ENCODE assay signal across 25 cellular contexts in genomic region chr20:50095476-50096078, GRCh38. TPM values are rescaled to one million over a fixed set of nuclear protein-coding genes. Genes with fewer than 3 reads are reported as not detected.
DNase-seq lines count a peak whose midpoint lies in the region; ATAC-seq, FAIRE-seq and TF ChIP-seq lines count a peak whose summit lies in the region.
"Had no signal": no experiment of that assay in that cellular context is flagged by ENCODE, and none has a peak within 500 bp of the region (broad histone marks: within the 10 kb centered on the region; RNA-seq: fewer than 3 reads in every experiment).

No MANE protein-coding gene starts in this region.

- intact Hi-C loops in CD8-positive, alpha-beta T cell (cut with DNase I, micrococcal nuclease), result no loop called here
- intact Hi-C loops in natural killer cell (cut with micrococcal nuclease), result no loop called here

- TF ChIP-seq CTCF in CD8-positive, alpha-beta T cell (IDR thresholded peaks at IDR 0.05), result no peak
- TF ChIP-seq CTCF in natural killer cell (IDR thresholded peaks at IDR 0.05) (no peak), chondrocyte (IDR thresholded peaks at IDR 0.05) (no peak)

- ATAC-seq in CD8-positive, alpha-beta T cell, result no peak
- no peak for ATAC-seq in natural killer cell
- no peak for ATAC-seq in HG03469 (IDR thresholded peaks at IDR 0.05; ENCODE audit: unreplicated experiment)
- ATAC-seq in GM19467 (IDR thresholded peaks at IDR 0.05; ENCODE audit: unreplicated experiment), result no peak
- ATAC-seq: stimulated activated memory B cell treated with anti-CD40 and anti-IgM and Interleukin-4, amounts not matched to agents 10 μg/mL and 1 μg/mL and 100 μg/mL, for 72 hours had no signal

- H3K27me3 ChIP-seq in CD8-positive, alpha-beta T cell (ENCODE audit: insufficient read depth, low read length), result no peaks in the 10 kb centered on the region
- no peaks in the 10 kb centered on the region for H3K27me3 ChIP-seq in esophagus (ENCODE audit: control insufficient read depth in 1 of 2, insufficient read depth in 2 of 2, low read length in 2 of 2)
- H3K27me3 ChIP-seq: Peyer's patch, sigmoid colon had no signal

- WGBS in esophagus, 2 donors, result 54 to 61% methylated on average over 4 of the region's 4 CpGs

- no peak overlapping the region for H3K4me3 ChIP-seq in CD8-positive, alpha-beta T cell (ENCODE audit: low read depth, low read length)
- no peak overlapping the region for H3K4me3 ChIP-seq in esophagus (ENCODE audit: low read depth in 1 of 2, low read length in 2 of 2)
- H3K4me3 ChIP-seq: Peyer's patch, sigmoid colon, thoracic aorta had no signal

- peak overlapping the region; percentile 32 for H3K27ac Mint-ChIP-seq in CD8-positive, alpha-beta T cell
- H3K27ac Mint-ChIP-seq in natural killer cell (peak overlapping the region; percentile 15 to 20), chondrocyte (ENCODE audit: unreplicated experiment) (no peak overlapping the region)
- H3K27ac Mint-ChIP-seq: activated CD4-positive, alpha-beta T cell treated with anti-CD3 and anti-CD28 coated beads, Interleukin-2, amount 10 ng/mL, durations not matched to agents 7 days and 5 days; stimulated activated memory B cell treated with anti-CD40 and anti-IgM and Interleukin-4, amounts not matched to agents 10 μg/mL and 1 μg/mL and 100 μg/mL, for 72 hours had no signal

- H3K36me3 Mint-ChIP-seq in CD8-positive, alpha-beta T cell, result peaks cover 60% of the 10 kb centered on the region
- H3K36me3 Mint-ChIP-seq in natural killer cell (peaks cover 16% of the 10 kb centered on the region), chondrocyte (ENCODE audit: low read depth) (peaks cover 21% of the 10 kb centered on the region)

- CTCF ChIA-PET in CD8-positive, alpha-beta T cell (lab: Charles Lee), result interaction anchor here (1.6 to 5.3 kb wide), 3 partner anchors 10 to 14 kb away, joined by 3 to 37 read pairs (median 9); no protein-coding TSS in a partner anchor

- peaks cover 14% of the 10 kb centered on the region for H3K36me3 ChIP-seq in CD8-positive, alpha-beta T cell (ENCODE audit: insufficient read depth, low read length)
- H3K36me3 ChIP-seq in esophagus (ENCODE audit: control insufficient read depth in 2 of 2, insufficient read depth in 2 of 2, low read length in 1 of 2), result peaks cover 0 to 14% of the 10 kb centered on the region in 2 donors

- H3K27me3 Mint-ChIP-seq in CD8-positive, alpha-beta T cell (ENCODE audit: low read depth), result no peaks in the 10 kb centered on the region
- H3K27me3 Mint-ChIP-seq in natural killer cell (ENCODE audit: low read depth in 2 of 2) (no peaks in the 10 kb centered on the region), chondrocyte (ENCODE audit: low read depth) (no peaks in the 10 kb centered on the region)
- H3K27me3 Mint-ChIP-seq: activated CD4-positive, alpha-beta T cell treated with anti-CD3 and anti-CD28 coated beads, Interleukin-2, amount 10 ng/mL, durations not matched to agents 7 days and 5 days; stimulated activated memory B cell treated with anti-CD40 and anti-IgM and Interleukin-4, amounts not matched to agents 10 μg/mL and 1 μg/mL and 100 μg/mL, for 72 hours had no signal

- no peak overlapping the region for H3K4me3 Mint-ChIP-seq in CD8-positive, alpha-beta T cell
- H3K4me3 Mint-ChIP-seq in natural killer cell, result no peak overlapping the region
- no peak overlapping the region for H3K4me3 Mint-ChIP-seq in chondrocyte (ENCODE audit: unreplicated experiment)
- H3K4me3 Mint-ChIP-seq: activated CD4-positive, alpha-beta T cell treated with anti-CD3 and anti-CD28 coated beads, Interleukin-2, amount 10 ng/mL, durations not matched to agents 7 days and 5 days; CD14-positive monocyte; neural crest cell; stimulated activated memory B cell treated with anti-CD40 and anti-IgM and Interleukin-4, amounts not matched to agents 10 μg/mL and 1 μg/mL and 100 μg/mL, for 72 hours had no signal

- H3K9me3 Mint-ChIP-seq in CD8-positive, alpha-beta T cell, result no peaks in the 10 kb centered on the region
- H3K9me3 Mint-ChIP-seq in natural killer cell (no peaks in the 10 kb centered on the region), chondrocyte (ENCODE audit: low read depth) (no peaks in the 10 kb centered on the region)
- H3K9me3 Mint-ChIP-seq: activated CD4-positive, alpha-beta T cell treated with anti-CD3 and anti-CD28 coated beads, Interleukin-2, amount 10 ng/mL, durations not matched to agents 7 days and 5 days; CD14-positive monocyte; neural crest cell; stimulated activated memory B cell treated with anti-CD40 and anti-IgM and Interleukin-4, amounts not matched to agents 10 μg/mL and 1 μg/mL and 100 μg/mL, for 72 hours had no signal

- H3K4me1 Mint-ChIP-seq in CD8-positive, alpha-beta T cell (ENCODE audit: low read depth), result peaks cover 42% of the 10 kb centered on the region
- H3K4me1 Mint-ChIP-seq in natural killer cell (peaks cover 47 to 57% of the 10 kb centered on the region in 2 donors), chondrocyte (ENCODE audit: low read depth) (peaks cover 35% of the 10 kb centered on the region)

- H3K4me1 ChIP-seq in CD8-positive, alpha-beta T cell (ENCODE audit: insufficient read depth, low read length), result peaks cover 9% of the 10 kb centered on the region
- peaks cover 0 to 10% of the 10 kb centered on the region in 2 donors for H3K4me1 ChIP-seq in esophagus (ENCODE audit: control insufficient read depth in 2 of 2, insufficient read depth in 2 of 2, low read length in 1 of 2)

- no peak for DNase-seq in CD8-positive, alpha-beta T cell
- DNase-seq in HTR-8/SVneo (ENCODE audit: insufficient read length, low spot score) (no peak), natural killer cell (no peak), chondrocyte (ENCODE audit: low spot score) (no peak)
- no peak for DNase-seq in stimulated activated CD4-positive, alpha-beta T cell treated with anti-CD3 and anti-CD28 coated beads, Interleukin-2, amount 100 ng/mL, for 24 hours
- DNase-seq: activated CD4-positive, alpha-beta T cell treated with anti-CD3 and anti-CD28 coated beads, Interleukin-2, amount 10 ng/mL, durations not matched to agents 7 days and 5 days; activated naive CD4-positive, alpha-beta T cell treated with anti-CD3 and anti-CD28 coated beads, Interleukin-2, amount 50 U/mL, for 16 hours; central memory CD4-positive, alpha-beta T cell; DMS53; GDM1; H7; midbrain; MM.1S; NCI-H146; NCI-H510A treated with DMSO at 0.1 percent for 48 hours; posterior cingulate gyrus; sigmoid colon had no signal

- POLR2A ChIA-PET in CD8-positive, alpha-beta T cell (lab: Charles Lee), result no interaction called here

- no peaks in the 10 kb centered on the region for H3K9me3 ChIP-seq in CD8-positive, alpha-beta T cell (ENCODE audit: low read length)
- H3K9me3 ChIP-seq in esophagus (ENCODE audit: control insufficient read depth in 2 of 2, insufficient read depth in 1 of 2, low read depth in 1 of 2, low read length in 1 of 2), result no peaks in the 10 kb centered on the region
- H3K9me3 ChIP-seq: Peyer's patch, sigmoid colon, thoracic aorta had no signal

- no peak overlapping the region for H3K27ac ChIP-seq in CD8-positive, alpha-beta T cell (ENCODE audit: low read depth, low read length)
- H3K27ac ChIP-seq in esophagus (ENCODE audit: low read depth in 2 of 2, low read length in 1 of 2), result peak overlapping the region; percentile 70 to 73
- H3K27ac ChIP-seq: sigmoid colon, thoracic aorta had no signal

- peak; percentile 77 for FAIRE-seq in HTR-8/SVneo (lab: Jason Lieb, UNC)

RNA-seq across cellular contexts. Expression of gene UBE2V1, which starts 17.4 kb away (rescaled TPM):
- 100 to 1,000 TPM; 108 to 112 TPM for total RNA-seq in CD8-positive, alpha-beta T cell
- polyA plus RNA-seq in esophagus, result 10 to 100 TPM; 57.4 to 73.1 TPM
- total RNA-seq in natural killer cell (100 to 1,000 TPM; 194 to 238 (median 236) TPM), chondrocyte (79.8 to 100 TPM (median 82.0 TPM) in 3 replicates)

RNA-seq across cellular contexts. Expression of gene PEDS1, which starts 57.9 kb away (rescaled TPM):
- total RNA-seq in CD8-positive, alpha-beta T cell, result 10 to 100 TPM; 19.0 to 20.8 TPM
- polyA plus RNA-seq in esophagus, result 10 to 100 TPM; 31.5 to 56.2 TPM
- total RNA-seq in natural killer cell, result 10 to 100 TPM; 27.4 to 32.8 (median 31.5) TPM
- total RNA-seq in chondrocyte, result 36.8 to 42.3 TPM (median 41.4 TPM) in 3 replicates
